ENCODE assay signal across 8 cellular contexts in the genomic region with DNA sequence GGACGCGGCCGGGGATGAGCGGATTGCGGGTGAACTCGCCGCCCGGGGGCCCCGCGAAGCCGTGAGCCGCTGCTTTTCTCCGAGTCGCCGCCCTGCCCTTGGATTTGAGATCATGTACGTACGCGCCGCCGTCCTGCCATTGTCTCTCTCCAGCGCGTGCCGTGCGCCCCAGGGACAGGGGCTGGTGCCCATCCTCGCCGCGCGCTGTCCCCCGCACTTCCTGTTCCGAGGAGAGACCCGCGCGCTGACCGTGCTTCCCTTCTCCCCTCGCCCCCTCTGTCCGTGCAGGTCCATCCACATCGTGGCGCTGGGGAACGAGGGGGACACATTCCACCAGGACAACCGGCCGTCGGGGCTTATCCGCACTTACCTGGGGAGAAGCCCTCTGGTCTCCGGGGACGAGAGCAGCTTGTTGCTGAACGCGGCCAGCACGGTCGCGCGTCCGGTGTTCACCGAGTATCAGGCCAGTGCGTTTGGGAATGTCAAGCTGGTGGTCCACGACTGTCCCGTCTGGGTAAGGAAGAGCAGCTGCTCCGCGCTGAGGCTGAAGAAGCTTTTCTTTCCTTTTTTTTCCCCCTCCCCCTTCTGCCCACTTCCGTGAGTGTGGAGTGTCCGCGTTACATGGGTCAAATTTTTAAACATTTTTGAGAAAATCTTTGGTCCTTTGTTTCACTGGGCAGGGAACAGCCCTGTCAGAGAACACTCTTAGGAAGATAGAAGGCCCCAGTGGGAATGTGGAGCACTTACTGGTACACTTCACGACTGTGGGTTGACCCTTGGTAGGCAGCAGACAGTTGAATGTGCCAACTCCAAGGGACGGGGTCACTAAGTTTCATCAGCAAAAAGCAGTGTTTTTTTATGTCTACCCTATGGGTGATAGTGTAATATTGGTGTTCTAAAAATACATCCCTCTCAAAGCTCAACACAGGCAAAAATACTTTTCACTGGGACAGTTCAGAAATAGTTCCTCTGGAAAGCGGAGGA. TPM values are rescaled to one million over a fixed set of nuclear protein-coding genes. Genes with fewer than 3 reads are reported as not detected.
DNase-seq lines count a peak whose midpoint lies in the region; ATAC-seq and TF ChIP-seq lines count a peak whose summit lies in the region.

No MANE protein-coding gene starts in this region.

- H3K4me1 Mint-ChIP-seq in glutamatergic neuron (ENCODE audit: low read depth, unreplicated experiment) = peaks cover 14% of the 10 kb centered on the region

- H3K36me3 Mint-ChIP-seq in glutamatergic neuron (ENCODE audit: unreplicated experiment) = no peaks in the 10 kb centered on the region

- TF ChIP-seq CTCF in glutamatergic neuron (IDR thresholded peaks at IDR 0.05; ENCODE audit: partially characterized antibody, unreplicated experiment) (no peak), omental fat pad (IDR thresholded peaks at IDR 0.05) (no peak)

- H3K9me3 Mint-ChIP-seq in glutamatergic neuron (ENCODE audit: unreplicated experiment) = peaks cover 11% of the 10 kb centered on the region

- peak; percentile 42 for ATAC-seq in activated CD4-positive, CD25-positive, alpha-beta regulatory T cell treated with anti-CD3 and anti-CD28 coated beads, Interleukin-2, amount 50 U/mL, for 24 hours
- ATAC-seq in HG02840 (IDR thresholded peaks at IDR 0.05; ENCODE audit: low FRiP score, unreplicated experiment) (peak; percentile 32), omental fat pad (ENCODE audit: low FRiP score) (peak; percentile 24)

- no peak for DNase-seq in activated CD4-positive, CD25-positive, alpha-beta regulatory T cell (lab: John Stamatoyannopoulos, UW)
- peak; percentile 72 for DNase-seq in NCI-H748 (lab: John Stamatoyannopoulos, UW; ENCODE audit: unreplicated experiment)
- DNase-seq in activated naive CD4-positive, alpha-beta T cell (lab: John Stamatoyannopoulos, UW) = peak in 3 of 4 experiments; percentile 3 to 36 (median 32)
- peak; percentile 76 for DNase-seq in glutamatergic neuron
- DNase-seq in omental fat pad (ENCODE audit: low spot score) = peak; percentile 42
- DNase-seq in AG20443 (ENCODE audit: low spot score) = no peak

- peak overlapping the region; percentile 99 for H3K27ac Mint-ChIP-seq in glutamatergic neuron (ENCODE audit: unreplicated experiment)

- peaks cover 16% of the 10 kb centered on the region for H3K27me3 Mint-ChIP-seq in glutamatergic neuron (ENCODE audit: unreplicated experiment)

- peak overlapping the region; percentile 98 for H3K4me3 Mint-ChIP-seq in glutamatergic neuron (ENCODE audit: unreplicated experiment)

RNA-seq across cellular contexts. Expression of a gene that starts 0.7 kb away (rescaled TPM):
- 39.0 TPM for total RNA-seq in glutamatergic neuron (ENCODE audit: unreplicated experiment)
- 100 to 1,000 TPM; 109 to 245 (median 183) TPM for total RNA-seq in omental fat pad

RNA-seq across cellular contexts. Expression of a gene that starts 49.1 kb away (rescaled TPM):
- not detected for total RNA-seq in glutamatergic neuron (ENCODE audit: unreplicated experiment)
- total RNA-seq in omental fat pad = 1 to 10 TPM in 2 of 4 donors, under 1 TPM in 2; 0.84 to 2.4 (median 1.4) TPM

Comparison
In these comparisons a context has a peak if more than half of its experiments do, and no peak if none do; other contexts are left out.
1. DNase-seq: peak in NCI-H748 (single experiment), activated naive CD4-positive, alpha-beta T cell (3 of 4), glutamatergic neuron (single experiment) and omental fat pad (single experiment); none in activated CD4-positive, CD25-positive, alpha-beta regulatory T cell (0 of 4) and AG20443 (single experiment).
2. Peak in every context shown above with its lines, with median percentiles within 50 percentile points of each other: ATAC-seq.